Comparison of ENCODE assay signal across 8 cellular contexts in genomic region chr1:223700942-223701637, GRCh38. TPM values are rescaled to one million over a fixed set of nuclear protein-coding genes. Genes with fewer than 3 reads are reported as not detected.
DNase-seq lines count a peak whose midpoint lies in the region; ATAC-seq, FAIRE-seq and TF ChIP-seq lines count a peak whose summit lies in the region.
"Had no signal": no experiment of that assay in that cellular context is flagged by ENCODE, and none has a peak within 500 bp of the region (broad histone marks: within the 10 kb centered on the region; RNA-seq: fewer than 3 reads in every experiment).

No MANE protein-coding gene starts in this region.

- peaks cover 0 to 35% (median 0%) of the 10 kb centered on the region in 4 donors for H3K4me1 ChIP-seq in Peyer's patch
- H3K4me1 ChIP-seq in pancreas, result peaks cover 0 to 2% (median 0%) of the 10 kb centered on the region in 3 donors

- DNase-seq in H54 (ENCODE audit: insufficient read length, low spot score), result no peak
- peak in 2 of 3 donors; percentile 66 for DNase-seq in Peyer's patch
- peak; percentile 60 for DNase-seq in epithelial cell of prostate (ENCODE audit: low read depth, low spot score)
- no peak for DNase-seq in pancreas
- DNase-seq in effector memory CD8-positive, alpha-beta T cell, result no peak
- DNase-seq in NCI-H2029 treated with DMSO at 0.1 percent for 48 hours (lab: John Stamatoyannopoulos, UW), result no peak

- TF ChIP-seq POLR2A in H54 (IDR thresholded peaks at IDR 0.05; ENCODE audit: low read depth, low read length) (0 out of 2 replicates have a peak, but pooled peaks have one; percentile 36), Peyer's patch (IDR thresholded peaks at IDR 0.05) (no peak)

- ATAC-seq in pancreas (peak in 3 of 4 donors; percentile 24 to 67 (median 34)), GM19324 (IDR thresholded peaks at IDR 0.05; ENCODE audit: low FRiP score, unreplicated experiment) (no peak)
- ATAC-seq in effector memory CD8-positive, alpha-beta T cell (replicated peaks), result no peak

- H3K27me3 ChIP-seq in Peyer's patch (no peaks in the 10 kb centered on the region), pancreas (no peaks in the 10 kb centered on the region)

- TF ChIP-seq CTCF in Peyer's patch (IDR thresholded peaks at IDR 0.05) (no peak), pancreas (IDR thresholded peaks at IDR 0.05) (no peak)

- no peak overlapping the region for H3K4me3 Mint-ChIP-seq in effector memory CD8-positive, alpha-beta T cell
- H3K4me3 Mint-ChIP-seq: T-helper 1 cell treated with Interleukin-12 subunit alpha and Interleukin-12 subunit beta and Interleukin-4 antibody, amounts not matched to agents 30 μg/mL and 1 μg/mL, for 36 hours had no signal

- no peak for FAIRE-seq in H54 (lab: Jason Lieb, UNC)
- no peak for FAIRE-seq in pancreas (lab: Jason Lieb, UNC)

- peaks cover 6% of the 10 kb centered on the region for H3K36me3 Mint-ChIP-seq in effector memory CD8-positive, alpha-beta T cell (ENCODE audit: insufficient read depth)

- H3K9me3 ChIP-seq in Peyer's patch, result no peaks in the 10 kb centered on the region
- no peaks in the 10 kb centered on the region for H3K9me3 ChIP-seq in pancreas

- WGBS in pancreas, 2 donors, result 83 to 90% methylated on average over 8 of the region's 8 CpGs

- peak overlapping the region in 3 of 4 donors; percentile 62 to 75 (median 73) for H3K27ac ChIP-seq in Peyer's patch
- peak overlapping the region; percentile 95 for H3K27ac ChIP-seq in epithelial cell of prostate
- peak overlapping the region in 1 of 4 donors; percentile 4 for H3K27ac ChIP-seq in pancreas

- intact Hi-C loops in pancreas (cut with DNase I), result loop anchor here in 1 of 3 donors (10.0 kb wide), 1 partner anchor 344 kb away; no protein-coding TSS in a partner anchor

- no peaks in the 10 kb centered on the region for H3K9me3 Mint-ChIP-seq in effector memory CD8-positive, alpha-beta T cell
- H3K9me3 Mint-ChIP-seq: T-helper 1 cell treated with Interleukin-12 subunit alpha and Interleukin-12 subunit beta and Interleukin-4 antibody, amounts not matched to agents 30 μg/mL and 1 μg/mL, for 36 hours had no signal

- peaks cover 4 to 11% of the 10 kb centered on the region in 2 donors for H3K4me1 Mint-ChIP-seq in effector memory CD8-positive, alpha-beta T cell (ENCODE audit: low read depth in 2 of 2)

- no peak overlapping the region for H3K4me3 ChIP-seq in Peyer's patch
- no peak overlapping the region for H3K4me3 ChIP-seq in pancreas

- peak overlapping the region in 1 of 2 donors; percentile 52 for H3K27ac Mint-ChIP-seq in effector memory CD8-positive, alpha-beta T cell
- H3K27ac Mint-ChIP-seq: T-helper 1 cell treated with Interleukin-12 subunit alpha and Interleukin-12 subunit beta and Interleukin-4 antibody, amounts not matched to agents 30 μg/mL and 1 μg/mL, for 36 hours had no signal

- H3K36me3 ChIP-seq in Peyer's patch (no peaks in the 10 kb centered on the region), pancreas (no peaks in the 10 kb centered on the region)

- peaks cover 0 to 7% of the 10 kb centered on the region in 2 donors for H3K27me3 Mint-ChIP-seq in effector memory CD8-positive, alpha-beta T cell

RNA-seq across cellular contexts. Expression of gene CAPN2, which starts 11.2 kb away (rescaled TPM):
- total RNA-seq in Peyer's patch (100 to 1,000 TPM; 143 to 276 (median 202) TPM), pancreas (10 to 100 TPM; 48.2 to 90.0 (median 54.6) TPM)
- 10 to 100 TPM; 55.8 to 59.0 TPM for polyA plus RNA-seq in pancreas

RNA-seq across cellular contexts. Expression of gene CAPN8, which starts 35.6 kb away (rescaled TPM):
- 10 to 100 TPM in 3 of 4 donors, 1 to 10 TPM in 1; 9.9 to 74.0 (median 31.4) TPM for total RNA-seq in Peyer's patch
- total RNA-seq in pancreas, result 10 to 100 TPM in 1 of 6 donors, 1 to 10 TPM in 4, under 1 TPM in 1; 0.67 to 12.5 (median 1.4) TPM
- polyA plus RNA-seq in pancreas, result 1 to 10 TPM; 2.2 to 3.6 TPM

Comparison
In these comparisons a context has a peak if more than half of its experiments do, and no peak if none do; other contexts are left out.
1. DNase-seq: peak in Peyer's patch (2 of 3) and epithelial cell of prostate (single experiment); none in H54 (single experiment), pancreas (0 of 6), effector memory CD8-positive, alpha-beta T cell (0 of 3) and NCI-H2029 treated with DMSO at 0.1 percent for 48 hours (single experiment).
2. ATAC-seq: peak in pancreas (3 of 4); none in effector memory CD8-positive, alpha-beta T cell (single experiment) and GM19324 (single experiment).